Comparison of ENCODE assay signal across 8 cellular contexts in genomic region chr19:47186337-47187022, GRCh38. TPM values are rescaled to one million over a fixed set of nuclear protein-coding genes. Genes with fewer than 3 reads are reported as not detected.
DNase-seq lines count a peak whose midpoint lies in the region; ATAC-seq and TF ChIP-seq lines count a peak whose summit lies in the region.

No MANE protein-coding gene starts in this region.

- in situ Hi-C loops in GM13976 (cut with MboI; ENCODE audit: low sequenced_read_pairs, unreplicated experiment) (no loop called here), mammary epithelial cell (cut with MboI; ENCODE audit: low sequenced_read_pairs in 2 of 2) (no loop called here)

- no peak overlapping the region for H3K4me3 ChIP-seq in mammary epithelial cell (replicated peaks in 1 of 3; ENCODE audit: insufficient read depth in 1 of 3, low read depth in 2 of 3, low read length in 3 of 3)
- H3K4me3 ChIP-seq in dorsolateral prefrontal cortex, result no peak overlapping the region

- peaks cover 17% of the 10 kb centered on the region for H3K36me3 ChIP-seq in mammary epithelial cell (ENCODE audit: insufficient read depth, low read length)

- peak overlapping the region; percentile 37 for H3K27ac Mint-ChIP-seq in endothelial cell (ENCODE audit: unreplicated experiment)
- peak overlapping the region; percentile 87 for H3K27ac Mint-ChIP-seq in stimulated activated effector memory CD8-positive, alpha-beta T cell treated with anti-CD3 and anti-CD28 coated beads, Interleukin-12 subunit alpha, Interleukin-12 subunit beta, amount 100 ng/mL, for 72 hours

- TF ChIP-seq CTCF in GM13976 (IDR thresholded peaks at IDR 0.05; ENCODE audit: borderline replicate concordance, control extremely low read depth, extremely low read depth, insufficient read depth, missing control alignments) (peak; percentile 39), endothelial cell (IDR thresholded peaks at IDR 0.05; ENCODE audit: unreplicated experiment) (no peak), mammary epithelial cell (conservative IDR thresholded peaks at IDR 0.05 in 1 of 2, IDR thresholded peaks at IDR 0.05 in 1 of 2; ENCODE audit: extremely low read depth in 1 of 2, insufficient read depth in 1 of 2, low read depth in 1 of 2, low read length in 2 of 2) (no peak), dorsolateral prefrontal cortex (IDR thresholded peaks at IDR 0.05 in 54 of 56, conservative IDR thresholded peaks at IDR 0.05 in 2 of 56; ENCODE audit: low read depth in 1 of 56, partially characterized antibody in 56 of 56) (no peak)

- H3K27me3 ChIP-seq in mammary epithelial cell (ENCODE audit: insufficient read depth, low read length), result no peaks in the 10 kb centered on the region
- no peaks in the 10 kb centered on the region for H3K27me3 ChIP-seq in dorsolateral prefrontal cortex

- H3K4me1 ChIP-seq in mammary epithelial cell (ENCODE audit: insufficient read depth, low read length), result peaks cover 9% of the 10 kb centered on the region

- peaks cover 9% of the 10 kb centered on the region for H3K79me2 ChIP-seq in mammary epithelial cell (ENCODE audit: insufficient read depth, low read length)

- H3K9me3 Mint-ChIP-seq in endothelial cell (ENCODE audit: unreplicated experiment), result no peaks in the 10 kb centered on the region
- no peaks in the 10 kb centered on the region for H3K9me3 Mint-ChIP-seq in stimulated activated effector memory CD8-positive, alpha-beta T cell treated with anti-CD3 and anti-CD28 coated beads, Interleukin-12 subunit alpha, Interleukin-12 subunit beta, amount 100 ng/mL, for 72 hours

- CTCF ChIA-PET in mammary epithelial cell (lab: Charles Lee; ENCODE audit: low non-redundant PET), result no interaction called here

- H3K4me2 ChIP-seq in mammary epithelial cell (ENCODE audit: insufficient read depth, low read depth, low read length), result no peak overlapping the region

- intact Hi-C loops in mammary epithelial cell (cut with micrococcal nuclease) (no loop called here), dorsolateral prefrontal cortex (cut with DNase I) (no loop called here)

- H3K9me3 ChIP-seq in mammary epithelial cell (replicated peaks; ENCODE audit: insufficient read depth, low read length), result no peaks in the 10 kb centered on the region

- DNase-seq in GM13976 (ENCODE audit: low spot score), result peak; percentile 88
- peak; percentile 63 for DNase-seq in activated CD4-positive, alpha-beta T cell treated with anti-CD3 and anti-CD28 coated beads for 1 hour
- no peak for DNase-seq in endothelial cell (ENCODE audit: low spot score)
- DNase-seq in stimulated activated effector memory CD8-positive, alpha-beta T cell treated with anti-CD3 and anti-CD28 coated beads, Interleukin-12 subunit alpha, Interleukin-12 subunit beta, amount 100 ng/mL, for 72 hours (ENCODE audit: low spot score in 2 of 2), result peak; percentile 59 to 92
- no peak for DNase-seq in mammary epithelial cell
- DNase-seq in dorsolateral prefrontal cortex, result no peak
- DNase-seq in HT-29 (ENCODE audit: low spot score), result no peak

- no peak overlapping the region for H2AFZ ChIP-seq in mammary epithelial cell (ENCODE audit: low read depth, low read length)

- H3K4me3 Mint-ChIP-seq in endothelial cell (ENCODE audit: unreplicated experiment), result peak overlapping the region; percentile 54
- peak overlapping the region; percentile 54 for H3K4me3 Mint-ChIP-seq in stimulated activated effector memory CD8-positive, alpha-beta T cell treated with anti-CD3 and anti-CD28 coated beads, Interleukin-12 subunit alpha, Interleukin-12 subunit beta, amount 100 ng/mL, for 72 hours

- H3K27ac ChIP-seq in mammary epithelial cell (ENCODE audit: insufficient read depth, low read depth, low read length) (no peak overlapping the region), dorsolateral prefrontal cortex (no peak overlapping the region)

- peak; percentile 85 for ATAC-seq in HG02678 (IDR thresholded peaks at IDR 0.05; ENCODE audit: unreplicated experiment)
- peak; percentile 86 for ATAC-seq in stimulated activated effector memory CD8-positive, alpha-beta T cell treated with anti-CD3 and anti-CD28 coated beads, Interleukin-12 subunit alpha, Interleukin-12 subunit beta, amount 100 ng/mL, for 72 hours

- H3K4me1 Mint-ChIP-seq in endothelial cell (ENCODE audit: unreplicated experiment), result peaks cover 11% of the 10 kb centered on the region
- H3K4me1 Mint-ChIP-seq in stimulated activated effector memory CD8-positive, alpha-beta T cell treated with anti-CD3 and anti-CD28 coated beads, Interleukin-12 subunit alpha, Interleukin-12 subunit beta, amount 100 ng/mL, for 72 hours, result peaks cover 80% of the 10 kb centered on the region

- H4K20me1 ChIP-seq in mammary epithelial cell (ENCODE audit: insufficient read depth, low read length), result no peaks in the 10 kb centered on the region

- BruUV-seq in mammary epithelial cell (replicated peaks; lab: Mats Ljungman, UMichigan), result no TSS peak

- 92% methylated on average over 15 of the region's 15 CpGs for WGBS in mammary epithelial cell (ENCODE audit: low coverage, missing lambda C conversion rate)

- H3K27me3 Mint-ChIP-seq in endothelial cell (ENCODE audit: unreplicated experiment), result peaks cover 3% of the 10 kb centered on the region

- H3K9ac ChIP-seq in mammary epithelial cell (ENCODE audit: insufficient read depth, low read length), result no peak overlapping the region

- H3K36me3 Mint-ChIP-seq in endothelial cell (ENCODE audit: low read depth, unreplicated experiment), result peaks cover 24% of the 10 kb centered on the region
- peaks cover 73% of the 10 kb centered on the region for H3K36me3 Mint-ChIP-seq in stimulated activated effector memory CD8-positive, alpha-beta T cell treated with anti-CD3 and anti-CD28 coated beads, Interleukin-12 subunit alpha, Interleukin-12 subunit beta, amount 100 ng/mL, for 72 hours

- dilution Hi-C loops in mammary epithelial cell (cut with HindIII; ENCODE audit: low sequenced_read_pairs), result no loop called here

RNA-seq across cellular contexts. Expression of gene BBC3, which starts 44.5 kb away (rescaled TPM):
- total RNA-seq in endothelial cell (ENCODE audit: unreplicated experiment) (18.6 TPM), mammary epithelial cell (1 to 10 TPM; 7.0 to 8.1 TPM), dorsolateral prefrontal cortex (10 to 100 TPM in 50 of 120 experiments, 1 to 10 TPM in 70; 4.8 to 17.2 (median 9.6) TPM)
- 1.4 TPM for polyA plus RNA-seq in mammary epithelial cell
- 1.2 TPM for polyA minus RNA-seq in mammary epithelial cell
- 51.0 and 56.4 TPM in 2 replicates for total RNA-seq in HT-29 (2014; rRNA removed; shearing (Covaris generic))

RNA-seq across cellular contexts. Expression of gene SAE1, which starts 55.8 kb away (rescaled TPM):
- total RNA-seq in endothelial cell (ENCODE audit: unreplicated experiment), result 134 TPM
- total RNA-seq in mammary epithelial cell, result 100 to 1,000 TPM in 1 of 2 donors, 10 to 100 TPM in 1; 62.0 to 106 TPM
- polyA plus RNA-seq in mammary epithelial cell, result 107 TPM
- 52.1 TPM for polyA minus RNA-seq in mammary epithelial cell
- 100 to 1,000 TPM in 2 of 120 experiments, 10 to 100 TPM in 118; 50.2 to 109 (median 75.1) TPM for total RNA-seq in dorsolateral prefrontal cortex
- total RNA-seq in HT-29 (2014; rRNA removed; shearing (Covaris generic)), result 220 and 231 TPM in 2 replicates

Comparison
In these comparisons a context has a peak if more than half of its experiments do, and no peak if none do; other contexts are left out.
1. DNase-seq: peak in GM13976 (single experiment), activated CD4-positive, alpha-beta T cell treated with anti-CD3 and anti-CD28 coated beads for 1 hour (single experiment) and stimulated activated effector memory CD8-positive, alpha-beta T cell treated with anti-CD3 and anti-CD28 coated beads, Interleukin-12 subunit alpha, Interleukin-12 subunit beta, amount 100 ng/mL, for 72 hours (2 of 2); none in endothelial cell (single experiment), mammary epithelial cell (single experiment), dorsolateral prefrontal cortex (0 of 10) and HT-29 (single experiment).